In the genomic region with DNA sequence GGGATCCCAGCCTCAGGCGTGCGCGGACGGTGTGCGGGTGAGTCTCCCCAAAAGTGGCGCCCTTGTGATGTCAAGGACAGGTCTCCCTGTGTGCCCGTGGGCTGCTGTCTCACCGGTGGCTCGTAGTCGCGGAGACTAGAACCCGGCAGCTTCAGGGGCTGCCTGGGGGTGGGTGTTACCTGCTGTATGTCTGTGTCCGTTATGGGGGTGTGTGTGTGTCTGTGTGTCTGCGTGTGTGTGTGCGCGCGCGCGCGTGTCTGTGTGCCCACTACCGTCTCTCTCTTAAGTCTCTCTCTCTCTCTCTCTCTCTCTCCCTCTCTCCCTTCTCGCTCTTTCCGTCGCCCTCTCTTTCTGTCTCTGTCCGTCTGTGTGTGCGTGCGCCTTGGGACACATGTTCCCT, we compare ENCODE assay signal across 8 cellular contexts.
DNase-seq lines count a peak whose midpoint lies in the region; ATAC-seq and TF ChIP-seq lines count a peak whose summit lies in the region.
"Not testable (repeated sequence)": the region's sequence is repeated elsewhere in the genome, so short reads cannot be mapped to it uniquely, and the experiment has no call there.

No MANE protein-coding gene starts in this region.

- H3K4me3 Mint-ChIP-seq in activated naive CD4-positive, alpha-beta T cell treated with anti-CD3 and anti-CD28 coated beads, Interleukin-2, amount 10 ng/mL, durations not matched to agents 7 days and 5 days, result peak overlapping the region; percentile 100

- not testable (repeated sequence) for H3K36me3 Mint-ChIP-seq in activated naive CD4-positive, alpha-beta T cell treated with anti-CD3 and anti-CD28 coated beads, Interleukin-2, amount 10 ng/mL, durations not matched to agents 7 days and 5 days

- intact Hi-C loops in posterior vena cava (cut with DNase I); upper lobe of right lung (cut with DNase I): not testable (repeated sequence)

- ATAC-seq in upper lobe of right lung, result peak; percentile 64

- peak overlapping the region; percentile 82 for H3K4me3 ChIP-seq in GM06990 (replicated peaks; ENCODE audit: low read depth, low read length)
- peak overlapping the region; percentile 72 for H3K4me3 ChIP-seq in SK-N-MC
- peak overlapping the region; percentile 70 for H3K4me3 ChIP-seq in upper lobe of right lung

- DNase-seq in GM06990 (ENCODE audit: extremely low read depth, insufficient read length) (peak; percentile 55), Kasumi-1 (lab: John Stamatoyannopoulos, UW) (peak; percentile 20 to 21), posterior vena cava (ENCODE audit: low spot score) (peak; percentile 79), upper lobe of right lung (peak; percentile 70)
- DNase-seq in SK-N-MC (ENCODE audit: low read depth, low spot score); epithelial cell of prostate (ENCODE audit: low read depth, low spot score): not testable (repeated sequence)
- peak; percentile 59 for DNase-seq in activated naive CD4-positive, alpha-beta T cell treated with anti-CD3 and anti-CD28 coated beads, Interleukin-2, amount 10 ng/mL, durations not matched to agents 7 days and 5 days

- H3K9me3 ChIP-seq in SK-N-MC (ENCODE audit: low read depth, low read length); upper lobe of right lung: not testable (repeated sequence)

- H3K4me1 ChIP-seq in upper lobe of right lung, result not testable (repeated sequence)

- CTCF ChIA-PET in activated naive CD4-positive, alpha-beta T cell treated with anti-CD3 and anti-CD28 coated beads, Interleukin-2, amount 10 ng/mL, durations not matched to agents 7 days and 5 days (lab: Charles Lee), result not testable (repeated sequence)

- not testable (repeated sequence) for H3K27me3 ChIP-seq in GM06990 (replicated peaks; ENCODE audit: control insufficient read depth, insufficient read depth, low read length); layer of hippocampus (ENCODE audit: control insufficient read depth, insufficient read depth, low read length); upper lobe of right lung

- TF ChIP-seq CTCF in GM06990 (IDR thresholded peaks at IDR 0.05; ENCODE audit: insufficient read depth, low read length, poor library complexity, severe bottlenecking); upper lobe of right lung (IDR thresholded peaks at IDR 0.05): not testable (repeated sequence)

- peaks cover 17% of the 10 kb centered on the region for H3K4me1 Mint-ChIP-seq in activated naive CD4-positive, alpha-beta T cell treated with anti-CD3 and anti-CD28 coated beads, Interleukin-2, amount 10 ng/mL, durations not matched to agents 7 days and 5 days

- H3K36me3 ChIP-seq in GM06990 (ENCODE audit: control insufficient read depth, insufficient read depth, low read length); SK-N-MC (ENCODE audit: insufficient read depth, low read length); upper lobe of right lung: not testable (repeated sequence)

- peak overlapping the region; percentile 96 for H3K27ac Mint-ChIP-seq in activated naive CD4-positive, alpha-beta T cell treated with anti-CD3 and anti-CD28 coated beads, Interleukin-2, amount 10 ng/mL, durations not matched to agents 7 days and 5 days

- not testable (repeated sequence) for H3K27ac ChIP-seq in SK-N-MC
- H3K27ac ChIP-seq in epithelial cell of prostate (peak overlapping the region; percentile 26), layer of hippocampus (ENCODE audit: low read depth, low read length) (peak overlapping the region; percentile 62), upper lobe of right lung (peak overlapping the region; percentile 78)

- H3K9me3 Mint-ChIP-seq in activated naive CD4-positive, alpha-beta T cell treated with anti-CD3 and anti-CD28 coated beads, Interleukin-2, amount 10 ng/mL, durations not matched to agents 7 days and 5 days, result not testable (repeated sequence)

- H3K9ac ChIP-seq in SK-N-MC (ENCODE audit: insufficient read length), result not testable (repeated sequence)

- H3K27me3 Mint-ChIP-seq in activated naive CD4-positive, alpha-beta T cell treated with anti-CD3 and anti-CD28 coated beads, Interleukin-2, amount 10 ng/mL, durations not matched to agents 7 days and 5 days, result not testable (repeated sequence)
